ENCODE assay signal across 18 cellular contexts in genomic region chr3:69838217-69838616, GRCh38.
DNase-seq lines count a peak whose midpoint lies in the region; ATAC-seq and TF ChIP-seq lines count a peak whose summit lies in the region.
"Had no signal": no experiment of that assay in that cellular context is flagged by ENCODE, and none has a peak within 500 bp of the region (broad histone marks: within the 10 kb centered on the region; RNA-seq: fewer than 3 reads in every experiment).

No MANE protein-coding gene starts in this region.

- H3K9me3 ChIP-seq in right atrium auricular region = peaks cover 0 to 10% of the 10 kb centered on the region in 2 donors
- H3K9me3 ChIP-seq: neutrophil, Peyer's patch had no signal

- ATAC-seq in Right ventricle myocardium inferior (peak; percentile 33), SK-N-SH treated with all-trans-retinoic acid at 6 μM for 48 hours (peak; percentile 96), GM21528 (IDR thresholded peaks at IDR 0.05; ENCODE audit: low FRiP score, unreplicated experiment) (no peak)
- ATAC-seq: activated T-cell treated with anti-CD3 and anti-CD28 coated beads, Interleukin-2, amount 50 U/mL, for 72 hours had no signal

- H3K36me3 Mint-ChIP-seq in activated naive CD8-positive, alpha-beta T cell treated with anti-CD3 and anti-CD28 coated beads for 36 hours = no peaks in the 10 kb centered on the region

- peaks cover 0 to 34% of the 10 kb centered on the region in 2 donors for H3K4me1 ChIP-seq in right atrium auricular region
- H3K4me1 ChIP-seq: Peyer's patch had no signal

- no peaks in the 10 kb centered on the region for H3K27me3 ChIP-seq in right atrium auricular region
- H3K27me3 ChIP-seq: ascending aorta, neutrophil, Peyer's patch had no signal

- no peak overlapping the region for H3K4me3 Mint-ChIP-seq in activated naive CD8-positive, alpha-beta T cell treated with anti-CD3 and anti-CD28 coated beads for 36 hours
- H3K4me3 Mint-ChIP-seq: activated T-cell treated with anti-CD3 and anti-CD28 coated beads, Interleukin-2, amount 50 U/mL, for 72 hours; T-helper 2 cell treated with Interferon-gamma antibody and Interleukin-4, amounts not matched to agents 5 μg/mL and 100 μg/mL, for 36 hours had no signal

- H3K4me1 Mint-ChIP-seq in activated naive CD8-positive, alpha-beta T cell treated with anti-CD3 and anti-CD28 coated beads for 36 hours = no peaks in the 10 kb centered on the region

- H3K9me3 Mint-ChIP-seq in activated naive CD8-positive, alpha-beta T cell treated with anti-CD3 and anti-CD28 coated beads for 36 hours = peaks cover 10% of the 10 kb centered on the region

- no peaks in the 10 kb centered on the region for H3K27me3 Mint-ChIP-seq in activated naive CD8-positive, alpha-beta T cell treated with anti-CD3 and anti-CD28 coated beads for 36 hours

- DNase-seq in Right ventricle myocardium inferior (ENCODE audit: missing footprints) = no peak
- DNase-seq in right atrium auricular region (ENCODE audit: low spot score) = no peak
- DNase-seq in fibroblast of the conjunctiva (ENCODE audit: low read depth) = peak; percentile 94
- no peak for DNase-seq in activated naive CD8-positive, alpha-beta T cell treated with anti-CD3 and anti-CD28 coated beads for 36 hours
- no peak for DNase-seq in ecto neural progenitor cell (ENCODE audit: low spot score)
- no peak for DNase-seq in Ammon's horn (ENCODE audit: low spot score)
- DNase-seq: activated CD4-positive, alpha-beta T cell treated with anti-CD3 and anti-CD28 coated beads for 48 hours; activated T-cell treated with anti-CD3 and anti-CD28 coated beads, Interleukin-2, amount 50 U/mL, for 72 hours; DMS153; hippocampal formation; NCI-H1417; NCI-H526 treated with DMSO at 0.1 percent for 48 hours; Peyer's patch had no signal

- no peaks in the 10 kb centered on the region for H3K36me3 ChIP-seq in right atrium auricular region
- H3K36me3 ChIP-seq: ascending aorta, neutrophil, Peyer's patch had no signal

- H3K27ac ChIP-seq in right atrium auricular region = no peak overlapping the region
- H3K27ac ChIP-seq: ascending aorta, neutrophil, Peyer's patch had no signal

- intact Hi-C loops in Right ventricle myocardium inferior (cut with DNase I) = no loop called here

- no peak for TF ChIP-seq CTCF in right atrium auricular region (IDR thresholded peaks at IDR 0.05)

- H3K4me3 ChIP-seq in right atrium auricular region = no peak overlapping the region
- H3K4me3 ChIP-seq: ascending aorta, Peyer's patch had no signal

- no peak overlapping the region for H3K27ac Mint-ChIP-seq in activated naive CD8-positive, alpha-beta T cell treated with anti-CD3 and anti-CD28 coated beads for 36 hours
- H3K27ac Mint-ChIP-seq: activated T-cell treated with anti-CD3 and anti-CD28 coated beads, Interleukin-2, amount 50 U/mL, for 72 hours; T-helper 2 cell treated with Interferon-gamma antibody and Interleukin-4, amounts not matched to agents 5 μg/mL and 100 μg/mL, for 36 hours had no signal

TF ChIP-seq in SK-N-SH treated with all-trans-retinoic acid at 6 μM for 48 hours, 23 proteins besides CTCF, POLR2A, EP300 and RAD21:
- TF ChIP-seq TOX (CRISPR knock-in tag; IDR thresholded peaks at IDR 0.05; ENCODE audit: borderline replicate concordance) = peak; percentile 81; the same call in 1 of the 2 replicates
- no peak for TF ChIP-seq ZNF8 (CRISPR knock-in tag; IDR thresholded peaks at IDR 0.05)
- TF ChIP-seq ZFP3 (CRISPR knock-in tag; IDR thresholded peaks at IDR 0.05) = no peak
- peak; percentile 44; the same call in 1 of the 2 replicates for TF ChIP-seq TCF4 (CRISPR knock-in tag; IDR thresholded peaks at IDR 0.05; ENCODE audit: borderline replicate concordance)
- TF ChIP-seq ZC3H10 (CRISPR knock-in tag; IDR thresholded peaks at IDR 0.05) = peak; percentile 45
- TF ChIP-seq ZFP30 (CRISPR knock-in tag; IDR thresholded peaks at IDR 0.05) = no peak
- peak; percentile 85 for TF ChIP-seq ISL1 (CRISPR knock-in tag; IDR thresholded peaks at IDR 0.05)
- 0 out of 2 replicates have a peak, but pooled peaks have one; percentile 32 for TF ChIP-seq CREB5 (CRISPR knock-in tag; IDR thresholded peaks at IDR 0.05; ENCODE audit: low read depth)
- no peak for TF ChIP-seq PPARA (CRISPR knock-in tag; IDR thresholded peaks at IDR 0.05; ENCODE audit: borderline replicate concordance)
